13 cellular contexts compared by ENCODE assay signal in genomic region chr20:47559141-47559540, GRCh38. TPM values are rescaled to one million over a fixed set of nuclear protein-coding genes. Genes with fewer than 3 reads are reported as not detected.
DNase-seq lines count a peak whose midpoint lies in the region; ATAC-seq and TF ChIP-seq lines count a peak whose summit lies in the region.
"Had no signal": no experiment of that assay in that cellular context is flagged by ENCODE, and none has a peak within 500 bp of the region (broad histone marks: within the 10 kb centered on the region; RNA-seq: fewer than 3 reads in every experiment).

No MANE protein-coding gene starts in this region.

- H3K27me3 Mint-ChIP-seq in IgD-negative memory B cell, result no peaks in the 10 kb centered on the region
- no peaks in the 10 kb centered on the region for H3K27me3 Mint-ChIP-seq in WTC11 (ENCODE audit: low read depth)
- no peaks in the 10 kb centered on the region for H3K27me3 Mint-ChIP-seq in Calu3 (ENCODE audit: unreplicated experiment)

- no peak for ATAC-seq in WTC11
- ATAC-seq in foreskin keratinocyte, result no peak

- TF ChIP-seq EP300 in suprapubic skin (IDR thresholded peaks at IDR 0.05), result no peak

- POLR2A ChIA-PET in WTC11 (lab: Charles Lee), result no interaction called here

- no peak for TF ChIP-seq POLR2A in suprapubic skin (IDR thresholded peaks at IDR 0.05)

- H3K27ac Mint-ChIP-seq in IgD-negative memory B cell, result peak overlapping the region in 2 of 3 donors; percentile 3 to 15
- 0 out of 2 replicates have a peak overlapping the region, but pooled peaks have one; percentile 18 for H3K27ac Mint-ChIP-seq in WTC11
- H3K27ac Mint-ChIP-seq in Calu3 (ENCODE audit: unreplicated experiment), result no peak overlapping the region

- H3K4me3 Mint-ChIP-seq in IgD-negative memory B cell (peak overlapping the region in 2 of 4 donors; percentile 10 to 41), WTC11 (no peak overlapping the region), Calu3 (ENCODE audit: low read depth, unreplicated experiment) (no peak overlapping the region)

- H3K4me1 Mint-ChIP-seq in IgD-negative memory B cell, result peaks cover 57 to 67% (median 63%) of the 10 kb centered on the region in 3 donors
- H3K4me1 Mint-ChIP-seq in WTC11, result peaks cover 68% of the 10 kb centered on the region
- H3K4me1 Mint-ChIP-seq in Calu3 (ENCODE audit: low read depth, unreplicated experiment), result peaks cover 36% of the 10 kb centered on the region

- no peak overlapping the region for H3K4me3 ChIP-seq in suprapubic skin
- H3K4me3 ChIP-seq: prostate gland had no signal

- H3K36me3 Mint-ChIP-seq in IgD-negative memory B cell (peaks cover 9% of the 10 kb centered on the region), WTC11 (peaks cover 5% of the 10 kb centered on the region), Calu3 (ENCODE audit: insufficient read depth, unreplicated experiment) (peaks cover 6% of the 10 kb centered on the region)

- no peaks in the 10 kb centered on the region for H3K36me3 ChIP-seq in suprapubic skin
- H3K36me3 ChIP-seq: prostate gland had no signal

- BruUV-seq in Calu3 (replicated peaks; lab: Mats Ljungman, UMichigan), result no TSS peak

- no peak for TF ChIP-seq CTCF in WTC11 (IDR thresholded peaks at IDR 0.05)
- TF ChIP-seq CTCF in suprapubic skin (IDR thresholded peaks at IDR 0.05), result no peak
- TF ChIP-seq CTCF in foreskin keratinocyte (conservative IDR thresholded peaks at IDR 0.05), result no peak
- TF ChIP-seq CTCF in Calu3 (IDR thresholded peaks at IDR 0.05; ENCODE audit: unreplicated experiment), result no peak

- DNase-seq in WTC11 (ENCODE audit: low spot score) (no peak), left kidney (ENCODE audit: low read depth, low spot score) (peak; percentile 65), suprapubic skin (ENCODE audit: low spot score in 2 of 2) (no peak), T-helper 9 cell (no peak), foreskin keratinocyte (no peak), Calu3 (no peak)
- DNase-seq: activated CD4-positive, alpha-beta T cell treated with anti-CD3 and anti-CD28 coated beads for 4 hours; activated effector memory CD4-positive, alpha-beta T cell treated with anti-CD3 and anti-CD28 coated beads, Interleukin-2, amount 50 U/mL, for 16 hours; GF-D8; NCI-H1436; NCI-H748 treated with DMSO at 0.1 percent for 48 hours had no signal

- intact Hi-C loops in Calu3 (cut with micrococcal nuclease; ENCODE audit: unreplicated experiment), result no loop called here

- H3K27me3 ChIP-seq in suprapubic skin, result no peaks in the 10 kb centered on the region
- H3K27me3 ChIP-seq in foreskin keratinocyte, result no peaks in the 10 kb centered on the region

- peak overlapping the region; percentile 13 for H3K27ac ChIP-seq in suprapubic skin
- H3K27ac ChIP-seq in foreskin keratinocyte, result no peak overlapping the region

- no peaks in the 10 kb centered on the region for H3K9me3 ChIP-seq in suprapubic skin
- H3K9me3 ChIP-seq: prostate gland had no signal

- H3K4me1 ChIP-seq in suprapubic skin (peaks cover 20% of the 10 kb centered on the region), foreskin keratinocyte (peaks cover 6% of the 10 kb centered on the region)
- H3K4me1 ChIP-seq: prostate gland had no signal

- H3K9me3 Mint-ChIP-seq in IgD-negative memory B cell (no peaks in the 10 kb centered on the region), WTC11 (no peaks in the 10 kb centered on the region), Calu3 (ENCODE audit: low read depth, unreplicated experiment) (no peaks in the 10 kb centered on the region)

- CTCF ChIA-PET in WTC11 (lab: Charles Lee) (no interaction called here), Calu3 (lab: Charles Lee) (no interaction called here)

TF ChIP-seq in WTC11, 78 proteins besides CTCF, POLR2A, EP300 and RAD21:
- no peak for TF ChIP-seq ZNF263 (CRISPR knock-in tag; IDR thresholded peaks at IDR 0.05; ENCODE audit: low read depth)
- no peak for TF ChIP-seq HMGA2 (CRISPR knock-in tag; IDR thresholded peaks at IDR 0.05)
- no peak for TF ChIP-seq ZBTB43 (CRISPR knock-in tag; IDR thresholded peaks at IDR 0.05)
- no peak for TF ChIP-seq ZNF219 (CRISPR knock-in tag; IDR thresholded peaks at IDR 0.05; ENCODE audit: borderline replicate concordance)
- no peak for TF ChIP-seq E2F1 (CRISPR knock-in tag; IDR thresholded peaks at IDR 0.05)
- no peak for TF ChIP-seq ZNF317 (CRISPR knock-in tag; IDR thresholded peaks at IDR 0.05; ENCODE audit: borderline replicate concordance, low read depth)
- TF ChIP-seq NFATC4 (CRISPR knock-in tag; IDR thresholded peaks at IDR 0.05), result no peak
- no peak for TF ChIP-seq MXD4 (CRISPR knock-in tag; IDR thresholded peaks at IDR 0.05; ENCODE audit: borderline replicate concordance)
- no peak for TF ChIP-seq CBFB (CRISPR knock-in tag; IDR thresholded peaks at IDR 0.05; ENCODE audit: low read depth)

RNA-seq across cellular contexts. Expression of gene NCOA3, which starts 57.5 kb away (rescaled TPM):
- polyA plus RNA-seq in IgD-negative memory B cell (64.7 TPM), foreskin keratinocyte (3.2 and 3.3 TPM in 2 replicates)
- total RNA-seq in WTC11 (2021) (20.2 to 25.2 TPM (median 21.5 TPM) in 3 replicates), suprapubic skin (10 to 100 TPM; 45.1 to 77.8 (median 56.3) TPM), foreskin keratinocyte (22.0 and 25.7 TPM in 2 replicates), Calu3 (2022) (60.3 and 63.8 TPM in 2 replicates)
